Comparison of ENCODE assay signal across 8 cellular contexts in the genomic region with DNA sequence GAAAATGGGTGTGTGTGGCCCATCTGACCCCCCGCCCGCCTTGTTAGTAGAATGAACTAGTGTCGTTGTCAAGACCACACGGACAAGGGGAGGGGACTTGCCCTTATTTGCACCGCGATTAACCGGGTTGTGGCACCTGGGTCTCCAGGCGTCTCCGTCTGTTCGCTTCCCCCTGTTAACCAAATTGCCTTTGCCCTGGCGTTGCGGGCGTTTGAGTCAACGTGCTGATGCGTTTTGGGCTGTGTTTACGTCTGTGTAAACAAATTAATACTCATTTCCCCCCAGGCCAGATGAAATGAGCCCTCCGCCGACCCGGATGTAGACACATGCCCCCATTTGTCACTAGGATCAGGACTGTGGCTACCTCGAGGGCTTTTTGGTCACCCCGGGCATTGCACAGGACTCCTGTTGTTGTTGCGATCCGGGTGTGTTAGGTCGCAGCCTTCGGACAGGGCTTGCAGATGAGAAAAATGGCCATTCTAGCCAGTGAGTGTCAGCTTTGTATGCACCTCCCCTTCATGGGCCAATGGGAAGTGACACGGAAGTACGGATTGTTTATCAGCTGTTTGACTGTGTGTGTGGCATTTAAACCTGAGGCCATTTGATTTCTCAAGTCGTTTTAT. TPM values are rescaled to one million over a fixed set of nuclear protein-coding genes. Genes with fewer than 3 reads are reported as not detected.
DNase-seq lines count a peak whose midpoint lies in the region; ATAC-seq and TF ChIP-seq lines count a peak whose summit lies in the region.

No MANE protein-coding gene starts in this region.

- H3K27ac Mint-ChIP-seq in activated naive CD4-positive, alpha-beta T cell treated with anti-CD3 and anti-CD28 coated beads, Interleukin-2, amount 50 U/mL, for 72 hours, result peak overlapping the region; percentile 96 to 98
- H3K27ac Mint-ChIP-seq in glutamatergic neuron (ENCODE audit: unreplicated experiment), result peak overlapping the region; percentile 96
- peak overlapping the region; percentile 95 for H3K27ac Mint-ChIP-seq in osteocyte (ENCODE audit: unreplicated experiment)

- DNase-seq in GF-D8 (lab: John Stamatoyannopoulos, UW), result peak; percentile 69
- peak; percentile 76 to 79 for DNase-seq in HAP-1 (ENCODE audit: low spot score in 2 of 2)
- DNase-seq in M059J (ENCODE audit: low read depth), result peak; percentile 93
- DNase-seq in SK-N-DZ (ENCODE audit: low spot score), result peak; percentile 75
- DNase-seq in activated naive CD4-positive, alpha-beta T cell treated with anti-CD3 and anti-CD28 coated beads, Interleukin-2, amount 50 U/mL, for 72 hours (ENCODE audit: low spot score in 2 of 2), result peak; percentile 49 to 63
- peak; percentile 48 for DNase-seq in glutamatergic neuron
- no peak for DNase-seq in osteocyte (ENCODE audit: extremely low spot score, unreplicated experiment)
- DNase-seq in tibial nerve (ENCODE audit: low spot score in 2 of 2), result peak; percentile 55 to 83

- in situ Hi-C loops in HAP-1 (cut with MboI; ENCODE audit: low sequenced_read_pairs), result no loop called here

- peaks cover 0 to 14% of the 10 kb centered on the region in 2 donors for H3K36me3 Mint-ChIP-seq in activated naive CD4-positive, alpha-beta T cell treated with anti-CD3 and anti-CD28 coated beads, Interleukin-2, amount 50 U/mL, for 72 hours
- peaks cover 5% of the 10 kb centered on the region for H3K36me3 Mint-ChIP-seq in glutamatergic neuron (ENCODE audit: unreplicated experiment)
- H3K36me3 Mint-ChIP-seq in osteocyte (ENCODE audit: unreplicated experiment), result peaks cover 3% of the 10 kb centered on the region

- ATAC-seq in activated naive CD4-positive, alpha-beta T cell treated with anti-CD3 and anti-CD28 coated beads, Interleukin-2, amount 50 U/mL, for 72 hours, result peak; percentile 81 to 84

- peaks cover 4% of the 10 kb centered on the region for H3K27me3 Mint-ChIP-seq in glutamatergic neuron (ENCODE audit: unreplicated experiment)
- peaks cover 3% of the 10 kb centered on the region for H3K27me3 Mint-ChIP-seq in osteocyte (ENCODE audit: unreplicated experiment)

- TF ChIP-seq CTCF in glutamatergic neuron (IDR thresholded peaks at IDR 0.05; ENCODE audit: partially characterized antibody, unreplicated experiment) (no peak), osteocyte (IDR thresholded peaks at IDR 0.05) (no peak), tibial nerve (IDR thresholded peaks at IDR 0.05) (no peak)

- peaks cover 0 to 1% of the 10 kb centered on the region in 2 donors for H3K9me3 Mint-ChIP-seq in activated naive CD4-positive, alpha-beta T cell treated with anti-CD3 and anti-CD28 coated beads, Interleukin-2, amount 50 U/mL, for 72 hours
- H3K9me3 Mint-ChIP-seq in glutamatergic neuron (ENCODE audit: unreplicated experiment), result peaks cover 10% of the 10 kb centered on the region
- no peaks in the 10 kb centered on the region for H3K9me3 Mint-ChIP-seq in osteocyte (ENCODE audit: unreplicated experiment)

- H3K4me1 Mint-ChIP-seq in glutamatergic neuron (ENCODE audit: low read depth, unreplicated experiment) (peaks cover 5% of the 10 kb centered on the region), osteocyte (ENCODE audit: unreplicated experiment) (peaks cover 23% of the 10 kb centered on the region)

- H3K4me3 Mint-ChIP-seq in glutamatergic neuron (ENCODE audit: unreplicated experiment) (peak overlapping the region; percentile 95), osteocyte (ENCODE audit: unreplicated experiment) (peak overlapping the region; percentile 95)

- peak in 1 of 2 donors; percentile 91 for TF ChIP-seq EP300 in tibial nerve (IDR thresholded peaks at IDR 0.05)

- peak overlapping the region; percentile 90 to 98 (median 96) for H3K27ac ChIP-seq in tibial nerve

- H3K36me3 ChIP-seq in HAP-1 (replicated peaks), result no peaks in the 10 kb centered on the region; the same call in 1 of the 2 replicates
- peaks cover 0 to 4% (median 0%) of the 10 kb centered on the region in 3 donors for H3K36me3 ChIP-seq in tibial nerve

- peak overlapping the region; percentile 92 for H3K4me3 ChIP-seq in HAP-1
- peak overlapping the region; percentile 82 to 100 (median 96) for H3K4me3 ChIP-seq in tibial nerve

- TF ChIP-seq POLR2A in tibial nerve (IDR thresholded peaks at IDR 0.05), result peak; percentile 35 to 50

- H3K4me1 ChIP-seq in HAP-1, result peaks cover 8% of the 10 kb centered on the region
- H3K4me1 ChIP-seq in tibial nerve, result peaks cover 4 to 33% (median 11%) of the 10 kb centered on the region in 4 donors

- 0% methylated on average over 24 to 25 of the region's 28 CpGs for WGBS in tibial nerve, 2 donors

- peaks cover 2% of the 10 kb centered on the region; the same call in 1 of the 2 replicates for H3K9me3 ChIP-seq in HAP-1
- H3K9me3 ChIP-seq in tibial nerve, result no peaks in the 10 kb centered on the region

- H3K27me3 ChIP-seq in HAP-1 (ENCODE audit: low read depth), result no peaks in the 10 kb centered on the region
- H3K27me3 ChIP-seq in tibial nerve, result no peaks in the 10 kb centered on the region

RNA-seq across cellular contexts. Expression of a gene that starts 0.9 kb away (rescaled TPM):
- 7.9 and 15.7 TPM in 2 replicates for total RNA-seq in M059J (2014; rRNA removed; shearing (Covaris generic))
- polyA plus RNA-seq in SK-N-DZ (2014; cell fraction: cytosol; rRNA removed), result 48.2 and 62.4 TPM in 2 replicates
- 411 and 452 TPM in 2 replicates for polyA plus RNA-seq in SK-N-DZ (2014; cell fraction: nucleus; rRNA removed)
- 10 to 100 TPM; 81.1 to 84.7 TPM for total RNA-seq in activated naive CD4-positive, alpha-beta T cell treated with anti-CD3 and anti-CD28 coated beads, Interleukin-2, amount 50 U/mL, for 72 hours
- total RNA-seq in glutamatergic neuron (ENCODE audit: unreplicated experiment) (44.1 TPM), osteocyte (43.4 and 47.7 TPM in 2 replicates), tibial nerve (100 to 1,000 TPM in 3 of 4 donors, 10 to 100 TPM in 1; 98.1 to 139 (median 127) TPM)
